In genomic region chr2:47782557-47783490, GRCh38 we compare ENCODE assay signal across 8 cellular contexts. TPM values are rescaled to one million over a fixed set of nuclear protein-coding genes. Genes with fewer than 3 reads are reported as not detected.
A peak's percentile ranks its signal among the peaks of the same experiment; 100 is the strongest.
DNase-seq lines count a peak whose midpoint lies in the region; ATAC-seq and TF ChIP-seq lines count a peak whose summit lies in the region.

Gene MSH6, plus strand, starts transcription at chr2:47783145. Its CDS starts 89 bp downstream, at chr2:47783234.

- H3K36me3 ChIP-seq in thoracic aorta = no peaks in the 10 kb centered on the region

- H3K36me3 Mint-ChIP-seq in activated naive CD4-positive, alpha-beta T cell treated with anti-CD3 and anti-CD28 coated beads, Interleukin-2, amount 50 U/mL, for 72 hours = peaks cover 6 to 12% of the 10 kb centered on the region in 2 donors
- H3K36me3 Mint-ChIP-seq in osteocyte (ENCODE audit: unreplicated experiment) = no peaks in the 10 kb centered on the region

- CTCF ChIA-PET in GM10248 (lab: Yijun Ruan, JAX) = interaction anchor here (0.7 to 2.3 kb wide), 6 partner anchors 11 to 345 kb away, joined by 3 to 18 read pairs (median 3); no protein-coding TSS in a partner anchor

- no peaks in the 10 kb centered on the region for H3K9me3 ChIP-seq in thoracic aorta

- POLR2A ChIA-PET in GM10248 (lab: Yijun Ruan, JAX) = interaction anchor here (0.5 to 1.8 kb wide), 10 partner anchors 21 to 1854 kb away, joined by 3 to 10 read pairs (median 6); no protein-coding TSS in a partner anchor

- TF ChIP-seq CTCF in GM10248 (IDR thresholded peaks at IDR 0.05; ENCODE audit: control extremely low read depth, extremely low read depth, low read depth, missing control alignments) = no peak
- TF ChIP-seq CTCF in osteocyte (IDR thresholded peaks at IDR 0.05) = no peak
- TF ChIP-seq CTCF in thoracic aorta (IDR thresholded peaks at IDR 0.05) = no peak

- no peaks in the 10 kb centered on the region for H3K27me3 ChIP-seq in thoracic aorta (replicated peaks; ENCODE audit: insufficient read depth)

- H3K4me1 ChIP-seq in thoracic aorta (ENCODE audit: control insufficient read depth in 1 of 2, low read depth in 2 of 2) = peaks cover 8 to 21% of the 10 kb centered on the region in 2 donors

- H3K9me3 Mint-ChIP-seq in activated naive CD4-positive, alpha-beta T cell treated with anti-CD3 and anti-CD28 coated beads, Interleukin-2, amount 50 U/mL, for 72 hours = no peaks in the 10 kb centered on the region
- H3K9me3 Mint-ChIP-seq in osteocyte (ENCODE audit: unreplicated experiment) = no peaks in the 10 kb centered on the region

- peak; percentile 97 for DNase-seq in GM10248 (ENCODE audit: extremely low spot score)
- peak; percentile 80 for DNase-seq in NCI-H1048 (lab: John Stamatoyannopoulos, UW)
- peak; percentile 90 to 92 for DNase-seq in activated naive CD4-positive, alpha-beta T cell treated with anti-CD3 and anti-CD28 coated beads, Interleukin-2, amount 50 U/mL, for 72 hours (ENCODE audit: low spot score in 2 of 2)
- DNase-seq in glomerular endothelial cell (ENCODE audit: extremely low read depth, low read depth, low spot score) = no peak
- DNase-seq in osteocyte (ENCODE audit: extremely low spot score, unreplicated experiment) = peak; percentile 97
- DNase-seq in thoracic aorta (ENCODE audit: low spot score) = peak; percentile 47

- H3K4me1 Mint-ChIP-seq in osteocyte (ENCODE audit: unreplicated experiment) = peaks cover 17% of the 10 kb centered on the region

- H3K4me3 Mint-ChIP-seq in osteocyte (ENCODE audit: unreplicated experiment) = peak within 1 kb of the TSS; percentile 90

- H3K27ac Mint-ChIP-seq in activated naive CD4-positive, alpha-beta T cell treated with anti-CD3 and anti-CD28 coated beads, Interleukin-2, amount 50 U/mL, for 72 hours = peak within 1 kb of the TSS; percentile 74 to 94
- peak within 1 kb of the TSS; percentile 90 for H3K27ac Mint-ChIP-seq in osteocyte (ENCODE audit: unreplicated experiment)

- peak within 1 kb of the TSS; percentile 87 for H3K4me3 ChIP-seq in thoracic aorta

- ATAC-seq in HG02588 (IDR thresholded peaks at IDR 0.05; ENCODE audit: unreplicated experiment) (peak; percentile 80), SK-N-SH treated with all-trans-retinoic acid at 6 μM for 48 hours (peak; percentile 86), thoracic aorta (ENCODE audit: insufficient number of reproducible peaks, low FRiP score, low read depth) (peak; percentile 84)
- peak; percentile 90 to 92 for ATAC-seq in activated naive CD4-positive, alpha-beta T cell treated with anti-CD3 and anti-CD28 coated beads, Interleukin-2, amount 50 U/mL, for 72 hours

- peak within 1 kb of the TSS; percentile 86 to 92 for H3K27ac ChIP-seq in thoracic aorta

- H3K27me3 Mint-ChIP-seq in osteocyte (ENCODE audit: unreplicated experiment) = no peaks in the 10 kb centered on the region

TF ChIP-seq in SK-N-SH treated with all-trans-retinoic acid at 6 μM for 48 hours, 23 proteins besides CTCF, POLR2A, EP300 and RAD21 (continues in another document):
- TF ChIP-seq CREB5 (CRISPR knock-in tag; IDR thresholded peaks at IDR 0.05; ENCODE audit: low read depth) (no peak), ZNF70 (CRISPR knock-in tag; IDR thresholded peaks at IDR 0.05) (no peak), POU6F1 (CRISPR knock-in tag; IDR thresholded peaks at IDR 0.05; ENCODE audit: borderline replicate concordance, low read depth) (no peak), ZNF565 (CRISPR knock-in tag; conservative IDR thresholded peaks at IDR 0.05; ENCODE audit: low read depth) (0 out of 2 replicates have a peak, but pooled peaks have one; percentile 67), GLIS3 (CRISPR knock-in tag; IDR thresholded peaks at IDR 0.05) (peak; percentile 75; the same call in 1 of the 2 replicates), TSHZ2 (CRISPR knock-in tag; IDR thresholded peaks at IDR 0.05) (peak; percentile 24; the same call in 1 of the 2 replicates), ZFP30 (CRISPR knock-in tag; IDR thresholded peaks at IDR 0.05) (peak; percentile 28; the same call in 1 of the 2 replicates), CSRNP3 (CRISPR knock-in tag; IDR thresholded peaks at IDR 0.05) (no peak), ZC3H10 (CRISPR knock-in tag; IDR thresholded peaks at IDR 0.05) (no peak), SNAI2 (CRISPR knock-in tag; IDR thresholded peaks at IDR 0.05) (peak; percentile 25; the same call in 1 of the 2 replicates), OSR1 (CRISPR knock-in tag; IDR thresholded peaks at IDR 0.05) (no peak), ZNF8 (CRISPR knock-in tag; IDR thresholded peaks at IDR 0.05) (no peak), ISL1 (CRISPR knock-in tag; IDR thresholded peaks at IDR 0.05) (no peak), RARB (CRISPR knock-in tag; IDR thresholded peaks at IDR 0.05) (no peak), ZFP3 (CRISPR knock-in tag; IDR thresholded peaks at IDR 0.05) (0 out of 2 replicates have a peak, but pooled peaks have one; percentile 22)

RNA-seq across cellular contexts. Expression of gene MSH6, which starts in this region (rescaled TPM):
- 100 to 1,000 TPM; 108 to 126 TPM for total RNA-seq in activated naive CD4-positive, alpha-beta T cell treated with anti-CD3 and anti-CD28 coated beads, Interleukin-2, amount 50 U/mL, for 72 hours
- total RNA-seq in glomerular endothelial cell = 33.4 and 36.4 TPM in 2 replicates
- 55.8 and 62.4 TPM in 2 replicates for total RNA-seq in osteocyte
- 10 to 100 TPM; 22.6 to 41.2 TPM for total RNA-seq in thoracic aorta
